Comparison of ENCODE assay signal across 1 cellular context in the genomic region with DNA sequence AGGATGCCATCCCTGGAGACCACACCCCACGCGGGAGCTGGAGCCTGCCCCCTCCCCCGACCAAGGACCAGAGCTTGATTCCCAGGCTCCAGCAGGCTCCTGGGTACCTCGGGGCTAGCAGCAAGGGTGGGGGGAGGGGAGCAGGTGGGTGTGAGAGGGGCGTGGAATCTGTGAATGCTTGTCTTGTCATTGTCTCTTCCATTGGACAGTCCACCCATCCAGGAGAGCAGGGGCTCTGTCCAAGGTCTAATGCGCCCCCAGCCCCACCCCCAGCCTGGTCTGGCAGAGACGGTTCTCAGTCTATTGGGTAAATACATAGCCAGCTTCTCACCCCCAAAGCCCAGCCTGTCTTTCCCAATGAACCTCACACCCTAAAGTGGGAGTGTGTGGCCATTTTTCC.
TF ChIP-seq lines count a peak whose summit lies in the region.

No MANE protein-coding gene starts in this region.

TF ChIP-seq in HepG2, 621 proteins besides CTCF, POLR2A, EP300 and RAD21:
- TF ChIP-seq RFX5 (IDR thresholded peaks at IDR 0.05; ENCODE audit: low read depth, low read length): no peak
- TF ChIP-seq, protein P1, sequence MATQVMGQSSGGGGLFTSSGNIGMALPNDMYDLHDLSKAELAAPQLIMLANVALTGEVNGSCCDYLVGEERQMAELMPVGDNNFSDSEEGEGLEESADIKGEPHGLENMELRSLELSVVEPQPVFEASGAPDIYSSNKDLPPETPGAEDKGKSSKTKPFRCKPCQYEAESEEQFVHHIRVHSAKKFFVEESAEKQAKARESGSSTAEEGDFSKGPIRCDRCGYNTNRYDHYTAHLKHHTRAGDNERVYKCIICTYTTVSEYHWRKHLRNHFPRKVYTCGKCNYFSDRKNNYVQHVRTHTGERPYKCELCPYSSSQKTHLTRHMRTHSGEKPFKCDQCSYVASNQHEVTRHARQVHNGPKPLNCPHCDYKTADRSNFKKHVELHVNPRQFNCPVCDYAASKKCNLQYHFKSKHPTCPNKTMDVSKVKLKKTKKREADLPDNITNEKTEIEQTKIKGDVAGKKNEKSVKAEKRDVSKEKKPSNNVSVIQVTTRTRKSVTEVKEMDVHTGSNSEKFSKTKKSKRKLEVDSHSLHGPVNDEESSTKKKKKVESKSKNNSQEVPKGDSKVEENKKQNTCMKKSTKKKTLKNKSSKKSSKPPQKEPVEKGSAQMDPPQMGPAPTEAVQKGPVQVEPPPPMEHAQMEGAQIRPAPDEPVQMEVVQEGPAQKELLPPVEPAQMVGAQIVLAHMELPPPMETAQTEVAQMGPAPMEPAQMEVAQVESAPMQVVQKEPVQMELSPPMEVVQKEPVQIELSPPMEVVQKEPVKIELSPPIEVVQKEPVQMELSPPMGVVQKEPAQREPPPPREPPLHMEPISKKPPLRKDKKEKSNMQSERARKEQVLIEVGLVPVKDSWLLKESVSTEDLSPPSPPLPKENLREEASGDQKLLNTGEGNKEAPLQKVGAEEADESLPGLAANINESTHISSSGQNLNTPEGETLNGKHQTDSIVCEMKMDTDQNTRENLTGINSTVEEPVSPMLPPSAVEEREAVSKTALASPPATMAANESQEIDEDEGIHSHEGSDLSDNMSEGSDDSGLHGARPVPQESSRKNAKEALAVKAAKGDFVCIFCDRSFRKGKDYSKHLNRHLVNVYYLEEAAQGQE (IDR thresholded peaks at IDR 0.05; ENCODE audit: borderline replicate concordance in 1 of 2, low read depth in 1 of 2, low read length in 2 of 2): peak in 1 of 2 experiments; percentile 58; a peak in 1 of 4 replicates
- no peak for TF ChIP-seq HNRNPUL1 (IDR thresholded peaks at IDR 0.05; ENCODE audit: low read depth, low read length)
- no peak for TF ChIP-seq ZNF678 (CRISPR knock-in tag; IDR thresholded peaks at IDR 0.05)
- TF ChIP-seq SSRP1 (CRISPR knock-in tag; IDR thresholded peaks at IDR 0.05): no peak
- no peak for TF ChIP-seq ZNF383 (CRISPR knock-in tag; IDR thresholded peaks at IDR 0.05; ENCODE audit: borderline replicate concordance)
- TF ChIP-seq ZNF850 (CRISPR knock-in tag; conservative IDR thresholded peaks at IDR 0.05): no peak
- TF ChIP-seq ZNF317 (CRISPR knock-in tag; IDR thresholded peaks at IDR 0.05): no peak
- no peak for TF ChIP-seq FOXA3 (CRISPR knock-in tag; IDR thresholded peaks at IDR 0.05)
- TF ChIP-seq, protein P2, sequence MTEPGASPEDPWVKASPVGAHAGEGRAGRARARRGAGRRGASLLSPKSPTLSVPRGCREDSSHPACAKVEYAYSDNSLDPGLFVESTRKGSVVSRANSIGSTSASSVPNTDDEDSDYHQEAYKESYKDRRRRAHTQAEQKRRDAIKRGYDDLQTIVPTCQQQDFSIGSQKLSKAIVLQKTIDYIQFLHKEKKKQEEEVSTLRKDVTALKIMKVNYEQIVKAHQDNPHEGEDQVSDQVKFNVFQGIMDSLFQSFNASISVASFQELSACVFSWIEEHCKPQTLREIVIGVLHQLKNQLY (CRISPR knock-in tag; IDR thresholded peaks at IDR 0.05): no peak
- no peak for TF ChIP-seq RBAK (CRISPR knock-in tag; IDR thresholded peaks at IDR 0.05)
- 0 out of 2 replicates have a peak, but pooled peaks have one; percentile 22 for TF ChIP-seq HNF4A (CRISPR knock-in tag; IDR thresholded peaks at IDR 0.05)
- TF ChIP-seq MED1 (CRISPR knock-in tag; IDR thresholded peaks at IDR 0.05): no peak
- no peak for TF ChIP-seq ZNF253 (CRISPR knock-in tag; IDR thresholded peaks at IDR 0.05; ENCODE audit: borderline replicate concordance)
- TF ChIP-seq, protein P3, sequence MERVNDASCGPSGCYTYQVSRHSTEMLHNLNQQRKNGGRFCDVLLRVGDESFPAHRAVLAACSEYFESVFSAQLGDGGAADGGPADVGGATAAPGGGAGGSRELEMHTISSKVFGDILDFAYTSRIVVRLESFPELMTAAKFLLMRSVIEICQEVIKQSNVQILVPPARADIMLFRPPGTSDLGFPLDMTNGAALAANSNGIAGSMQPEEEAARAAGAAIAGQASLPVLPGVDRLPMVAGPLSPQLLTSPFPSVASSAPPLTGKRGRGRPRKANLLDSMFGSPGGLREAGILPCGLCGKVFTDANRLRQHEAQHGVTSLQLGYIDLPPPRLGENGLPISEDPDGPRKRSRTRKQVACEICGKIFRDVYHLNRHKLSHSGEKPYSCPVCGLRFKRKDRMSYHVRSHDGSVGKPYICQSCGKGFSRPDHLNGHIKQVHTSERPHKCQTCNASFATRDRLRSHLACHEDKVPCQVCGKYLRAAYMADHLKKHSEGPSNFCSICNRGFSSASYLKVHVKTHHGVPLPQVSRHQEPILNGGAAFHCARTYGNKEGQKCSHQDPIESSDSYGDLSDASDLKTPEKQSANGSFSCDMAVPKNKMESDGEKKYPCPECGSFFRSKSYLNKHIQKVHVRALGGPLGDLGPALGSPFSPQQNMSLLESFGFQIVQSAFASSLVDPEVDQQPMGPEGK (CRISPR knock-in tag; IDR thresholded peaks at IDR 0.05): peak; percentile 53; the same call in 1 of the 2 replicates
- TF ChIP-seq HOXA9 (CRISPR knock-in tag; IDR thresholded peaks at IDR 0.05; ENCODE audit: borderline replicate concordance): no peak
- TF ChIP-seq IKZF4 (CRISPR knock-in tag; IDR thresholded peaks at IDR 0.05; ENCODE audit: borderline replicate concordance, low read depth, not compliant biosample characterization): no peak
- TF ChIP-seq, protein P4, sequence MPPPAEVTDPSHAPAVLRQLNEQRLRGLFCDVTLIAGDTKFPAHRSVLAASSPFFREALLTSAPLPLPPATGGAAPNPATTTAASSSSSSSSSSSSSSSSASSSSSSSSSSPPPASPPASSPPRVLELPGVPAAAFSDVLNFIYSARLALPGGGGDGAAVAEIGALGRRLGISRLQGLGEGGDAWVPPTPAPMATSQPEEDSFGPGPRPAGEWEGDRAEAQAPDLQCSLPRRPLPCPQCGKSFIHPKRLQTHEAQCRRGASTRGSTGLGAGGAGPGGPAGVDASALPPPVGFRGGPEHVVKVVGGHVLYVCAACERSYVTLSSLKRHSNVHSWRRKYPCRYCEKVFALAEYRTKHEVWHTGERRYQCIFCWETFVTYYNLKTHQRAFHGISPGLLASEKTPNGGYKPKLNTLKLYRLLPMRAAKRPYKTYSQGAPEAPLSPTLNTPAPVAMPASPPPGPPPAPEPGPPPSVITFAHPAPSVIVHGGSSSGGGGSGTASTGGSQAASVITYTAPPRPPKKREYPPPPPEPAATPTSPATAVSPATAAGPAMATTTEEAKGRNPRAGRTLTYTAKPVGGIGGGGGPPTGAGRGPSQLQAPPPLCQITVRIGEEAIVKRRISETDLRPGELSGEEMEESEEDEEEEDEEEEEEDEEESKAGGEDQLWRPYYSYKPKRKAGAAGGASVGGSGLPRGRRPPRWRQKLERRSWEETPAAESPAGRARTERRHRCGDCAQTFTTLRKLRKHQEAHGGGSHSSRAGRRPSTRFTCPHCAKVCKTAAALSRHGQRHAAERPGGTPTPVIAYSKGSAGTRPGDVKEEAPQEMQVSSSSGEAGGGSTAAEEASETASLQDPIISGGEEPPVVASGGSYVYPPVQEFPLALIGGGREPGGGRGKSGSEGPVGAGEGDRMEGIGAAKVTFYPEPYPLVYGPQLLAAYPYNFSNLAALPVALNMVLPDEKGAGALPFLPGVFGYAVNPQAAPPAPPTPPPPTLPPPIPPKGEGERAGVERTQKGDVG (CRISPR knock-in tag; IDR thresholded peaks at IDR 0.05; ENCODE audit: borderline replicate concordance): no peak
- TF ChIP-seq, protein P5, sequence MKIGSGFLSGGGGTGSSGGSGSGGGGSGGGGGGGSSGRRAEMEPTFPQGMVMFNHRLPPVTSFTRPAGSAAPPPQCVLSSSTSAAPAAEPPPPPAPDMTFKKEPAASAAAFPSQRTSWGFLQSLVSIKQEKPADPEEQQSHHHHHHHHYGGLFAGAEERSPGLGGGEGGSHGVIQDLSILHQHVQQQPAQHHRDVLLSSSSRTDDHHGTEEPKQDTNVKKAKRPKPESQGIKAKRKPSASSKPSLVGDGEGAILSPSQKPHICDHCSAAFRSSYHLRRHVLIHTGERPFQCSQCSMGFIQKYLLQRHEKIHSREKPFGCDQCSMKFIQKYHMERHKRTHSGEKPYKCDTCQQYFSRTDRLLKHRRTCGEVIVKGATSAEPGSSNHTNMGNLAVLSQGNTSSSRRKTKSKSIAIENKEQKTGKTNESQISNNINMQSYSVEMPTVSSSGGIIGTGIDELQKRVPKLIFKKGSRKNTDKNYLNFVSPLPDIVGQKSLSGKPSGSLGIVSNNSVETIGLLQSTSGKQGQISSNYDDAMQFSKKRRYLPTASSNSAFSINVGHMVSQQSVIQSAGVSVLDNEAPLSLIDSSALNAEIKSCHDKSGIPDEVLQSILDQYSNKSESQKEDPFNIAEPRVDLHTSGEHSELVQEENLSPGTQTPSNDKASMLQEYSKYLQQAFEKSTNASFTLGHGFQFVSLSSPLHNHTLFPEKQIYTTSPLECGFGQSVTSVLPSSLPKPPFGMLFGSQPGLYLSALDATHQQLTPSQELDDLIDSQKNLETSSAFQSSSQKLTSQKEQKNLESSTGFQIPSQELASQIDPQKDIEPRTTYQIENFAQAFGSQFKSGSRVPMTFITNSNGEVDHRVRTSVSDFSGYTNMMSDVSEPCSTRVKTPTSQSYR (CRISPR knock-in tag; IDR thresholded peaks at IDR 0.05; ENCODE audit: borderline replicate concordance): peak; percentile 59; the same call in 1 of the 2 replicates
- TF ChIP-seq FOXA1 (IDR thresholded peaks at IDR 0.05): no peak
- TF ChIP-seq FOXA1 (CRISPR knock-in tag; IDR thresholded peaks at IDR 0.05): no peak
- no peak for TF ChIP-seq ZNF205 (CRISPR knock-in tag; IDR thresholded peaks at IDR 0.05)
- TF ChIP-seq, protein P6, sequence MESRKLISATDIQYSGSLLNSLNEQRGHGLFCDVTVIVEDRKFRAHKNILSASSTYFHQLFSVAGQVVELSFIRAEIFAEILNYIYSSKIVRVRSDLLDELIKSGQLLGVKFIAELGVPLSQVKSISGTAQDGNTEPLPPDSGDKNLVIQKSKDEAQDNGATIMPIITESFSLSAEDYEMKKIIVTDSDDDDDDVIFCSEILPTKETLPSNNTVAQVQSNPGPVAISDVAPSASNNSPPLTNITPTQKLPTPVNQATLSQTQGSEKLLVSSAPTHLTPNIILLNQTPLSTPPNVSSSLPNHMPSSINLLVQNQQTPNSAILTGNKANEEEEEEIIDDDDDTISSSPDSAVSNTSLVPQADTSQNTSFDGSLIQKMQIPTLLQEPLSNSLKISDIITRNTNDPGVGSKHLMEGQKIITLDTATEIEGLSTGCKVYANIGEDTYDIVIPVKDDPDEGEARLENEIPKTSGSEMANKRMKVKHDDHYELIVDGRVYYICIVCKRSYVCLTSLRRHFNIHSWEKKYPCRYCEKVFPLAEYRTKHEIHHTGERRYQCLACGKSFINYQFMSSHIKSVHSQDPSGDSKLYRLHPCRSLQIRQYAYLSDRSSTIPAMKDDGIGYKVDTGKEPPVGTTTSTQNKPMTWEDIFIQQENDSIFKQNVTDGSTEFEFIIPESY (CRISPR knock-in tag; IDR thresholded peaks at IDR 0.05): peak; percentile 47; the same call in 1 of the 2 replicates
- TF ChIP-seq AGO2 (optimal IDR thresholded peaks at IDR 0.05; ENCODE audit: low read depth, low read length): no peak
- TF ChIP-seq, protein P7, sequence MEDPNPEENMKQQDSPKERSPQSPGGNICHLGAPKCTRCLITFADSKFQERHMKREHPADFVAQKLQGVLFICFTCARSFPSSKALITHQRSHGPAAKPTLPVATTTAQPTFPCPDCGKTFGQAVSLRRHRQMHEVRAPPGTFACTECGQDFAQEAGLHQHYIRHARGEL (CRISPR knock-in tag; IDR thresholded peaks at IDR 0.05): no peak
- TF ChIP-seq, protein P8, sequence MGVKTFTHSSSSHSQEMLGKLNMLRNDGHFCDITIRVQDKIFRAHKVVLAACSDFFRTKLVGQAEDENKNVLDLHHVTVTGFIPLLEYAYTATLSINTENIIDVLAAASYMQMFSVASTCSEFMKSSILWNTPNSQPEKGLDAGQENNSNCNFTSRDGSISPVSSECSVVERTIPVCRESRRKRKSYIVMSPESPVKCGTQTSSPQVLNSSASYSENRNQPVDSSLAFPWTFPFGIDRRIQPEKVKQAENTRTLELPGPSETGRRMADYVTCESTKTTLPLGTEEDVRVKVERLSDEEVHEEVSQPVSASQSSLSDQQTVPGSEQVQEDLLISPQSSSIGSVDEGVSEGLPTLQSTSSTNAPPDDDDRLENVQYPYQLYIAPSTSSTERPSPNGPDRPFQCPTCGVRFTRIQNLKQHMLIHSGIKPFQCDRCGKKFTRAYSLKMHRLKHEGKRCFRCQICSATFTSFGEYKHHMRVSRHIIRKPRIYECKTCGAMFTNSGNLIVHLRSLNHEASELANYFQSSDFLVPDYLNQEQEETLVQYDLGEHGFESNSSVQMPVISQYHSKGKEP (CRISPR knock-in tag; IDR thresholded peaks at IDR 0.05): no peak
- TF ChIP-seq ZFP90 (CRISPR knock-in tag; IDR thresholded peaks at IDR 0.05; ENCODE audit: borderline replicate concordance): no peak
- no peak for TF ChIP-seq MEF2D (CRISPR knock-in tag; IDR thresholded peaks at IDR 0.05)
- TF ChIP-seq SRY (CRISPR knock-in tag; IDR thresholded peaks at IDR 0.05): no peak
- 0 out of 2 replicates have a peak, but pooled peaks have one; percentile 10 for TF ChIP-seq KDM2A (CRISPR knock-in tag; IDR thresholded peaks at IDR 0.05; ENCODE audit: borderline replicate concordance, low read depth)
- no peak for TF ChIP-seq ZNF224 (CRISPR knock-in tag; IDR thresholded peaks at IDR 0.05)
- TF ChIP-seq ESRRA (CRISPR knock-in tag; IDR thresholded peaks at IDR 0.05; ENCODE audit: low read depth): no peak
- no peak for TF ChIP-seq ZNF777 (CRISPR knock-in tag; IDR thresholded peaks at IDR 0.05)
- TF ChIP-seq, protein P9, sequence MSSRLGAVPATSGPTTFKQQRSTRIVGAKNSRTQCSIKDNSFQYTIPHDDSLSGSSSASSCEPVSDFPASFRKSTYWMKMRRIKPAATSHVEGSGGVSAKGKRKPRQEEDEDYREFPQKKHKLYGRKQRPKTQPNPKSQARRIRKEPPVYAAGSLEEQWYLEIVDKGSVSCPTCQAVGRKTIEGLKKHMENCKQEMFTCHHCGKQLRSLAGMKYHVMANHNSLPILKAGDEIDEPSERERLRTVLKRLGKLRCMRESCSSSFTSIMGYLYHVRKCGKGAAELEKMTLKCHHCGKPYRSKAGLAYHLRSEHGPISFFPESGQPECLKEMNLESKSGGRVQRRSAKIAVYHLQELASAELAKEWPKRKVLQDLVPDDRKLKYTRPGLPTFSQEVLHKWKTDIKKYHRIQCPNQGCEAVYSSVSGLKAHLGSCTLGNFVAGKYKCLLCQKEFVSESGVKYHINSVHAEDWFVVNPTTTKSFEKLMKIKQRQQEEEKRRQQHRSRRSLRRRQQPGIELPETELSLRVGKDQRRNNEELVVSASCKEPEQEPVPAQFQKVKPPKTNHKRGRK (CRISPR knock-in tag; IDR thresholded peaks at IDR 0.05): no peak
